Comparison of ENCODE assay signal across 15 cellular contexts in genomic region chr21:43984905-43985689, GRCh38. TPM values are rescaled to one million over a fixed set of nuclear protein-coding genes. Genes with fewer than 3 reads are reported as not detected.
DNase-seq lines count a peak whose midpoint lies in the region; ATAC-seq and TF ChIP-seq lines count a peak whose summit lies in the region.
"Had no signal": no experiment of that assay in that cellular context is flagged by ENCODE, and none has a peak within 500 bp of the region (broad histone marks: within the 10 kb centered on the region; RNA-seq: fewer than 3 reads in every experiment).

No MANE protein-coding gene starts in this region.

- H3K9me3 Mint-ChIP-seq in activated T-cell treated with anti-CD3 and anti-CD28 coated beads, Interleukin-2, amount 50 U/mL, for 72 hours: no peaks in the 10 kb centered on the region
- H3K9me3 Mint-ChIP-seq in activated T-cell treated with anti-CD3 and anti-CD28 coated beads, Interleukin-2, amount 50 U/mL, for 24 hours: no peaks in the 10 kb centered on the region
- H3K9me3 Mint-ChIP-seq in Caco-2 (ENCODE audit: unreplicated experiment): no peaks in the 10 kb centered on the region

- H3K27ac ChIP-seq in RWPE1 (no peak overlapping the region), vagina (no peak overlapping the region)
- H3K27ac ChIP-seq: tibial artery, WERI-Rb-1 had no signal

- intact Hi-C loops in sciatic nerve (cut with DNase I) (no loop called here), Caco-2 (cut with micrococcal nuclease; ENCODE audit: unreplicated experiment) (no loop called here), vagina (cut with DNase I) (no loop called here)

- H3K27ac Mint-ChIP-seq in activated T-cell treated with anti-CD3 and anti-CD28 coated beads, Interleukin-2, amount 50 U/mL, for 72 hours: no peak overlapping the region
- no peak overlapping the region for H3K27ac Mint-ChIP-seq in activated T-cell treated with anti-CD3 and anti-CD28 coated beads, Interleukin-2, amount 50 U/mL, for 24 hours
- no peak overlapping the region for H3K27ac Mint-ChIP-seq in Caco-2 (ENCODE audit: unreplicated experiment)

- peak; percentile 42 to 52 for ATAC-seq in activated T-cell treated with anti-CD3 and anti-CD28 coated beads, Interleukin-2, amount 50 U/mL, for 72 hours (replicated peaks in 1 of 2)
- ATAC-seq in sciatic nerve: peak; percentile 12
- no peak for ATAC-seq in GM18867 (IDR thresholded peaks at IDR 0.05; ENCODE audit: unreplicated experiment)

- H3K36me3 ChIP-seq in Caco-2 (ENCODE audit: control insufficient read depth, insufficient read depth, low read length): peaks cover 1% of the 10 kb centered on the region; the same call in 1 of the 2 replicates
- peaks cover 0 to 20% of the 10 kb centered on the region in 2 donors for H3K36me3 ChIP-seq in vagina

- H3K4me3 ChIP-seq in fibroblast of mammary gland (ENCODE audit: control insufficient read depth, low read depth, low read length): no peak overlapping the region
- H3K4me3 ChIP-seq in Caco-2 (ENCODE audit: low read depth, low read length): no peak overlapping the region
- no peak overlapping the region for H3K4me3 ChIP-seq in vagina
- H3K4me3 ChIP-seq: mucosa of descending colon, tibial artery had no signal

- H3K27me3 ChIP-seq in Caco-2 (replicated peaks; ENCODE audit: control insufficient read depth, insufficient read depth, low read length): no peaks in the 10 kb centered on the region
- H3K27me3 ChIP-seq in vagina: no peaks in the 10 kb centered on the region
- H3K27me3 ChIP-seq: tibial artery had no signal

- POLR2A ChIA-PET in RWPE1 (lab: Yijun Ruan, JAX; ENCODE audit: low non-redundant PET) (no interaction called here), Caco-2 (lab: Charles Lee) (no interaction called here)

- CTCF ChIA-PET in RWPE1 (lab: Yijun Ruan, JAX) (interaction anchor here (0.6 to 1.4 kb wide), 2 partner anchors 10 to 31 kb away, joined by 3 to 6 read pairs; no protein-coding TSS in a partner anchor), Caco-2 (lab: Charles Lee) (interaction anchor here (0.7 to 1.1 kb wide), 2 partner anchors 10 to 175 kb away, joined by 6 read pairs; no protein-coding TSS in a partner anchor)

- H3K9me3 ChIP-seq in Caco-2 (no peaks in the 10 kb centered on the region), vagina (no peaks in the 10 kb centered on the region)
- H3K9me3 ChIP-seq: mucosa of descending colon, tibial artery had no signal

- no peak for TF ChIP-seq POLR2A in vagina (IDR thresholded peaks at IDR 0.05)

- no peaks in the 10 kb centered on the region for H3K27me3 Mint-ChIP-seq in activated T-cell treated with anti-CD3 and anti-CD28 coated beads, Interleukin-2, amount 50 U/mL, for 72 hours (ENCODE audit: low read depth)
- no peaks in the 10 kb centered on the region for H3K27me3 Mint-ChIP-seq in activated T-cell treated with anti-CD3 and anti-CD28 coated beads, Interleukin-2, amount 50 U/mL, for 24 hours
- no peaks in the 10 kb centered on the region for H3K27me3 Mint-ChIP-seq in Caco-2 (ENCODE audit: insufficient read depth, unreplicated experiment)

- no TSS peak for BruUV-seq in Caco-2 (replicated peaks; lab: Mats Ljungman, UMichigan)

- peaks cover 13% of the 10 kb centered on the region for H3K4me1 Mint-ChIP-seq in activated T-cell treated with anti-CD3 and anti-CD28 coated beads, Interleukin-2, amount 50 U/mL, for 72 hours (ENCODE audit: low read depth)
- H3K4me1 Mint-ChIP-seq in activated T-cell treated with anti-CD3 and anti-CD28 coated beads, Interleukin-2, amount 50 U/mL, for 24 hours (ENCODE audit: low read depth): peaks cover 19% of the 10 kb centered on the region
- H3K4me1 Mint-ChIP-seq in Caco-2 (ENCODE audit: low read depth, unreplicated experiment): no peaks in the 10 kb centered on the region

- no peaks in the 10 kb centered on the region for H3K4me1 ChIP-seq in Caco-2
- peaks cover 16% of the 10 kb centered on the region for H3K4me1 ChIP-seq in vagina

- H3K4me3 Mint-ChIP-seq in activated T-cell treated with anti-CD3 and anti-CD28 coated beads, Interleukin-2, amount 50 U/mL, for 72 hours: no peak overlapping the region
- no peak overlapping the region for H3K4me3 Mint-ChIP-seq in activated T-cell treated with anti-CD3 and anti-CD28 coated beads, Interleukin-2, amount 50 U/mL, for 24 hours
- no peak overlapping the region for H3K4me3 Mint-ChIP-seq in Caco-2 (ENCODE audit: unreplicated experiment)

- DNase-seq in activated T-cell treated with anti-CD3 and anti-CD28 coated beads, Interleukin-2, amount 50 U/mL, for 72 hours: no peak
- DNase-seq in activated T-cell treated with anti-CD3 and anti-CD28 coated beads, Interleukin-2, amount 50 U/mL, for 24 hours: no peak
- peak; percentile 13 for DNase-seq in RWPE1 (ENCODE audit: low spot score)
- DNase-seq in fibroblast of mammary gland (ENCODE audit: low read depth): peak; percentile 10
- DNase-seq in sciatic nerve (ENCODE audit: low spot score): no peak
- DNase-seq in Caco-2: no peak
- DNase-seq in vagina (ENCODE audit: extremely low spot score in 2 of 2): no peak
- DNase-seq: activated T-cell treated with anti-CD3 and anti-CD28 coated beads, Interleukin-2, amount 50 U/mL, for 1 hour; DMS53; effector CD4-positive, alpha-beta T cell; NCI-H345; tibial artery; WERI-Rb-1 had no signal

- TF ChIP-seq CTCF in RWPE1 (conservative IDR thresholded peaks at IDR 0.05; ENCODE audit: low read depth) (no peak), fibroblast of mammary gland (conservative IDR thresholded peaks at IDR 0.05; ENCODE audit: control insufficient read depth, insufficient read depth, low read depth, low read length) (no peak), Caco-2 (IDR thresholded peaks at IDR 0.05; ENCODE audit: insufficient read depth in 1 of 2, low read depth in 1 of 2, low read length in 1 of 2, severe bottlenecking in 1 of 2, unreplicated experiment in 1 of 2) (no peak), vagina (IDR thresholded peaks at IDR 0.05) (no peak)

- peaks cover 0 to 4% of the 10 kb centered on the region in 2 donors for H3K36me3 Mint-ChIP-seq in activated T-cell treated with anti-CD3 and anti-CD28 coated beads, Interleukin-2, amount 50 U/mL, for 72 hours (ENCODE audit: insufficient read depth in 2 of 2)
- H3K36me3 Mint-ChIP-seq in activated T-cell treated with anti-CD3 and anti-CD28 coated beads, Interleukin-2, amount 50 U/mL, for 24 hours (ENCODE audit: low read depth): peaks cover 31% of the 10 kb centered on the region
- H3K36me3 Mint-ChIP-seq in Caco-2 (ENCODE audit: insufficient read depth, unreplicated experiment): peaks cover 24% of the 10 kb centered on the region

RNA-seq across cellular contexts. Expression of gene TRAPPC10, which starts 27.0 kb away (rescaled TPM):
- total RNA-seq in activated T-cell treated with anti-CD3 and anti-CD28 coated beads, Interleukin-2, amount 50 U/mL, for 72 hours: 10 to 100 TPM; 53.5 to 72.6 TPM
- total RNA-seq in sciatic nerve (55.1 TPM), Caco-2 (2022) (43.4 and 49.4 TPM in 2 replicates), vagina (22.6 TPM)

Comparison
In these comparisons a context has a peak if more than half of its experiments do, and no peak if none do; other contexts are left out.
1. DNase-seq: peak in RWPE1 (single experiment) and fibroblast of mammary gland (single experiment); none in activated T-cell treated with anti-CD3 and anti-CD28 coated beads, Interleukin-2, amount 50 U/mL, for 72 hours (0 of 2), activated T-cell treated with anti-CD3 and anti-CD28 coated beads, Interleukin-2, amount 50 U/mL, for 24 hours (single experiment), sciatic nerve (single experiment), Caco-2 (0 of 2) and vagina (0 of 2).